16 cellular contexts compared by ENCODE assay signal in genomic region chr17:2044263-2044894, GRCh38. TPM values are rescaled to one million over a fixed set of nuclear protein-coding genes. Genes with fewer than 3 reads are reported as not detected.
DNase-seq lines count a peak whose midpoint lies in the region; ATAC-seq and TF ChIP-seq lines count a peak whose summit lies in the region.
"Had no signal": no experiment of that assay in that cellular context is flagged by ENCODE, and none has a peak within 500 bp of the region (broad histone marks: within the 10 kb centered on the region; RNA-seq: fewer than 3 reads in every experiment).

No MANE protein-coding gene starts in this region.

- H3K27ac Mint-ChIP-seq in CD4-positive, alpha-beta memory T cell: peak overlapping the region in 4 of 7 donors; percentile 15 to 89 (median 62)
- H3K27ac Mint-ChIP-seq in brain (peak overlapping the region; percentile 58 to 99 (median 77)), neural crest cell (ENCODE audit: unreplicated experiment) (no peak overlapping the region)
- H3K27ac Mint-ChIP-seq: activated CD8-positive, alpha-beta memory T cell treated with anti-CD3 and anti-CD28 coated beads, Interleukin-2, amount 10 ng/mL, durations not matched to agents 7 days and 5 days; dendritic cell treated with granulocyte-macrophage colony-stimulating factor and Interleukin-4, amounts not matched to agents 40 ng/mL and 50 ng/mL, for 4 days had no signal

- H3K9me3 Mint-ChIP-seq in CD4-positive, alpha-beta memory T cell: peaks cover 0 to 2% (median 0%) of the 10 kb centered on the region in 8 donors
- H3K9me3 Mint-ChIP-seq in brain (peaks cover 0 to 3% (median 0%) of the 10 kb centered on the region in 5 experiments), neural crest cell (no peaks in the 10 kb centered on the region)
- H3K9me3 Mint-ChIP-seq: dendritic cell treated with granulocyte-macrophage colony-stimulating factor and Interleukin-4, amounts not matched to agents 40 ng/mL and 50 ng/mL, for 4 days had no signal

- no peak for ATAC-seq in HG03159 (IDR thresholded peaks at IDR 0.05; ENCODE audit: unreplicated experiment)
- ATAC-seq: activated CD8-positive, alpha-beta memory T cell treated with anti-CD3 and anti-CD28 coated beads, Interleukin-2, amount 10 ng/mL, durations not matched to agents 7 days and 5 days; heart left ventricle had no signal

- peaks cover 19% of the 10 kb centered on the region for H3K36me3 ChIP-seq in CD4-positive, alpha-beta memory T cell (ENCODE audit: insufficient read depth, low read length)

- peaks cover 9 to 20% of the 10 kb centered on the region in 2 donors for H3K36me3 Mint-ChIP-seq in CD4-positive, alpha-beta memory T cell
- H3K36me3 Mint-ChIP-seq in brain (peaks cover 13% of the 10 kb centered on the region), neural crest cell (ENCODE audit: low read depth) (peaks cover 7% of the 10 kb centered on the region)

- CTCF ChIA-PET in CD4-positive, alpha-beta memory T cell (lab: Charles Lee; ENCODE audit: partially characterized antibody): interaction anchor here (0.7 kb wide), 1 partner anchor 19 kb away, joined by 3 read pairs; the partner anchor contains the start of gene RTN4RL1

- peaks cover 34% of the 10 kb centered on the region for H3K4me1 ChIP-seq in CD4-positive, alpha-beta memory T cell (ENCODE audit: insufficient read depth, low read length)

- H3K4me3 ChIP-seq in CD4-positive, alpha-beta memory T cell (ENCODE audit: low read length in 2 of 2): no peak overlapping the region
- H3K4me3 ChIP-seq: heart left ventricle, tibial nerve had no signal

- TF ChIP-seq CTCF in brain (conservative IDR thresholded peaks at IDR 0.05): no peak
- TF ChIP-seq CTCF in neural crest cell (conservative IDR thresholded peaks at IDR 0.05): no peak
- TF ChIP-seq CTCF in GM10266 (IDR thresholded peaks at IDR 0.05; ENCODE audit: control insufficient read depth, insufficient read depth, low read depth, missing control alignments): no peak

- peaks cover 6 to 41% (median 20%) of the 10 kb centered on the region in 4 donors for H3K4me1 Mint-ChIP-seq in CD4-positive, alpha-beta memory T cell
- peaks cover 52% of the 10 kb centered on the region for H3K4me1 Mint-ChIP-seq in brain
- H3K4me1 Mint-ChIP-seq in neural crest cell: peaks cover 28% of the 10 kb centered on the region

- H3K27ac ChIP-seq in CD4-positive, alpha-beta memory T cell (ENCODE audit: low read depth, low read length): no peak overlapping the region
- H3K27ac ChIP-seq: heart left ventricle, tibial nerve had no signal

- peak; percentile 8 for DNase-seq in NCI-H2029 (lab: John Stamatoyannopoulos, UW)
- DNase-seq in NCI-H2029 treated with DMSO at 0.1 percent for 48 hours (lab: John Stamatoyannopoulos, UW): no peak
- DNase-seq in CD4-positive, alpha-beta memory T cell: no peak
- no peak for DNase-seq in neural crest cell (ENCODE audit: low read depth, low spot score)
- DNase-seq in NCI-H748 treated with DMSO at 0.1 percent for 48 hours (lab: John Stamatoyannopoulos, UW): no peak
- no peak for DNase-seq in GM10266 (ENCODE audit: extremely low spot score)
- DNase-seq: activated CD8-positive, alpha-beta memory T cell treated with anti-CD3 and anti-CD28 coated beads, Interleukin-2, amount 10 ng/mL, durations not matched to agents 7 days and 5 days; heart left ventricle; KBM-7; NCI-H2107; NCI-H82; stimulated activated CD4-positive, alpha-beta T cell treated with anti-CD3 and anti-CD28 coated beads, Interleukin-4, amount 100 ng/mL, for 1 hour had no signal

- H3K9me3 ChIP-seq in CD4-positive, alpha-beta memory T cell (ENCODE audit: control insufficient read depth in 1 of 2, low read length in 2 of 2): no peaks in the 10 kb centered on the region
- H3K9me3 ChIP-seq: heart left ventricle, tibial nerve had no signal

- H3K27me3 ChIP-seq in CD4-positive, alpha-beta memory T cell (ENCODE audit: insufficient read depth, low read length): no peaks in the 10 kb centered on the region
- H3K27me3 ChIP-seq: tibial nerve had no signal

- peak overlapping the region in 3 of 8 donors; percentile 20 to 35 (median 21) for H3K4me3 Mint-ChIP-seq in CD4-positive, alpha-beta memory T cell
- H3K4me3 Mint-ChIP-seq in brain (peak overlapping the region; percentile 20 to 80 (median 27)), neural crest cell (peak overlapping the region; percentile 74)
- H3K4me3 Mint-ChIP-seq: dendritic cell treated with granulocyte-macrophage colony-stimulating factor and Interleukin-4, amounts not matched to agents 40 ng/mL and 50 ng/mL, for 4 days had no signal

- POLR2A ChIA-PET in CD4-positive, alpha-beta memory T cell (lab: Charles Lee; ENCODE audit: partially characterized antibody): interaction anchor here (1.0 to 1.5 kb wide), 2 partner anchors 19 to 201 kb away, joined by 3 to 4 read pairs; partner anchors contain the start of gene RTN4RL1

- no peaks in the 10 kb centered on the region for H3K27me3 Mint-ChIP-seq in CD4-positive, alpha-beta memory T cell
- H3K27me3 Mint-ChIP-seq in brain (peaks cover 11% of the 10 kb centered on the region), neural crest cell (ENCODE audit: low read depth) (peaks cover 15% of the 10 kb centered on the region)

- intact Hi-C loops in CD4-positive, alpha-beta memory T cell (cut with micrococcal nuclease): loop anchor here (5.0 to 10.0 kb wide), 3 partner anchors 212 to 400 kb away; partner anchors contain the start of genes RILP, RPA1 and SCARF1

RNA-seq across cellular contexts. Expression of gene OVCA2, which starts 2.6 kb away (rescaled TPM):
- 10 to 100 TPM; 27.9 to 36.7 TPM for total RNA-seq in CD4-positive, alpha-beta memory T cell
- 10 to 100 TPM; 49.6 to 90.3 TPM for polyA plus RNA-seq in CD4-positive, alpha-beta memory T cell
- polyA plus RNA-seq in brain (ENCODE audit: insufficient read depth, low read depth, low replicate concordance): 28.7 TPM
- total RNA-seq in neural crest cell: 25.6 and 29.8 TPM in 2 replicates

RNA-seq across cellular contexts. Expression of gene HIC1, which starts 10.5 kb away (rescaled TPM):
- 1 to 10 TPM; 4.9 to 5.2 TPM for total RNA-seq in CD4-positive, alpha-beta memory T cell
- 1 to 10 TPM in 1 of 2 donors, under 1 TPM in 1; 0.39 to 1.6 TPM for polyA plus RNA-seq in CD4-positive, alpha-beta memory T cell
- polyA plus RNA-seq in brain (ENCODE audit: insufficient read depth, low read depth, low replicate concordance): 2.6 TPM
- total RNA-seq in neural crest cell: 0.37 and 0.82 TPM in 2 replicates

RNA-seq across cellular contexts. Expression of gene DPH1, which starts 14.4 kb away (rescaled TPM):
- 10 to 100 TPM; 76.6 to 95.8 TPM for total RNA-seq in CD4-positive, alpha-beta memory T cell
- polyA plus RNA-seq in CD4-positive, alpha-beta memory T cell: 10 to 100 TPM; 30.8 to 39.8 TPM
- polyA plus RNA-seq in brain (ENCODE audit: insufficient read depth, low read depth, low replicate concordance): 18.6 TPM
- 29.7 and 35.1 TPM in 2 replicates for total RNA-seq in neural crest cell

RNA-seq across cellular contexts. Expression of gene RTN4RL1, which starts 19.2 kb away (rescaled TPM):
- under 1 TPM; 0.30 to 0.47 TPM for total RNA-seq in CD4-positive, alpha-beta memory T cell
- 1 to 10 TPM in 1 of 2 donors, under 1 TPM in 1; 0.27 to 2.0 TPM for polyA plus RNA-seq in CD4-positive, alpha-beta memory T cell
- polyA plus RNA-seq in brain (ENCODE audit: insufficient read depth, low read depth, low replicate concordance): 4.3 TPM
- total RNA-seq in neural crest cell: 0.36 and 0.47 TPM in 2 replicates
